In the genomic region with DNA sequence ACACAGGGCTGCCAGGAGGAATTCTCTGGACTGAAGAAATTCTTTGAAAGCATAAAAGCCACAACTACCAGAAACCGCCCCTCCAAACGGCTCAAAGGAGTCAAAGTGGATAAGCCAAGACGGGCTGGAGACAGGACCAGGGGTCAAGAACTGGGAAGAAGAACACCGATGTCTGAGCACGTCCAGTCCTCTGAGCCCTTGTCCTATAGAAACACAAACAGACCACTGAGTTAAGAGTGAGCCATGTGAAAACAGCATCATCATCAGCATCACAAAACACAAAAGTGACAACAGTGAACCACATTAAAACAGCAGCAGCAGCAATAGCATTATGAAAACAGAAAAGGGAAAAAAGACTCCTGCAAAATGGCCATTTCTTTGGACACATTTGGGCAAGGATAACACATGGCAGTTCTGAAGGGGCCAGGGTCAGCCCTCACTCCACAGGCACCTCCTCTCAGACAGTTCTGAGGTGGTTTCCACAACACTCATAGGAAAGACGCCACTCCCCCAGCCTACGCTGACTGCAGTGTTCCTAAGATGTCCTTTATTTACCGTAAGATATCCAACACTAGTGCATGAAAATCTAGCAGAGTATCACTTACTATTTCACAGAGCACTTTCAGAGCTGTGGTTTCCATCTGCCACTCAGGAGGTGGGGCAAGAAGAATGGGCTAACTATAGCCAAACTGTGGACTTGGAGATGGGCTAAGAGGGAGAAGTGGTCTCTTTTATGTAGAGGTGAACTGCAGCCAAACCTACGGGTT, we compare ENCODE assay signal across 1 cellular context.
TF ChIP-seq lines count a peak whose summit lies in the region.

No MANE protein-coding gene starts in this region.

TF ChIP-seq in GM12878, 131 proteins besides CTCF, POLR2A, EP300 and RAD21:
- TF ChIP-seq, protein P1, sequence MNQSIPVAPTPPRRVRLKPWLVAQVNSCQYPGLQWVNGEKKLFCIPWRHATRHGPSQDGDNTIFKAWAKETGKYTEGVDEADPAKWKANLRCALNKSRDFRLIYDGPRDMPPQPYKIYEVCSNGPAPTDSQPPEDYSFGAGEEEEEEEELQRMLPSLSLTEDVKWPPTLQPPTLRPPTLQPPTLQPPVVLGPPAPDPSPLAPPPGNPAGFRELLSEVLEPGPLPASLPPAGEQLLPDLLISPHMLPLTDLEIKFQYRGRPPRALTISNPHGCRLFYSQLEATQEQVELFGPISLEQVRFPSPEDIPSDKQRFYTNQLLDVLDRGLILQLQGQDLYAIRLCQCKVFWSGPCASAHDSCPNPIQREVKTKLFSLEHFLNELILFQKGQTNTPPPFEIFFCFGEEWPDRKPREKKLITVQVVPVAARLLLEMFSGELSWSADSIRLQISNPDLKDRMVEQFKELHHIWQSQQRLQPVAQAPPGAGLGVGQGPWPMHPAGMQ (IDR thresholded peaks at IDR 0.05; ENCODE audit: borderline replicate concordance), result no peak
- TF ChIP-seq, protein P2, sequence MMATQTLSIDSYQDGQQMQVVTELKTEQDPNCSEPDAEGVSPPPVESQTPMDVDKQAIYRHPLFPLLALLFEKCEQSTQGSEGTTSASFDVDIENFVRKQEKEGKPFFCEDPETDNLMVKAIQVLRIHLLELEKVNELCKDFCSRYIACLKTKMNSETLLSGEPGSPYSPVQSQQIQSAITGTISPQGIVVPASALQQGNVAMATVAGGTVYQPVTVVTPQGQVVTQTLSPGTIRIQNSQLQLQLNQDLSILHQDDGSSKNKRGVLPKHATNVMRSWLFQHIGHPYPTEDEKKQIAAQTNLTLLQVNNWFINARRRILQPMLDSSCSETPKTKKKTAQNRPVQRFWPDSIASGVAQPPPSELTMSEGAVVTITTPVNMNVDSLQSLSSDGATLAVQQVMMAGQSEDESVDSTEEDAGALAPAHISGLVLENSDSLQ (IDR thresholded peaks at IDR 0.05), result peak; percentile 80
- TF ChIP-seq, protein P3, sequence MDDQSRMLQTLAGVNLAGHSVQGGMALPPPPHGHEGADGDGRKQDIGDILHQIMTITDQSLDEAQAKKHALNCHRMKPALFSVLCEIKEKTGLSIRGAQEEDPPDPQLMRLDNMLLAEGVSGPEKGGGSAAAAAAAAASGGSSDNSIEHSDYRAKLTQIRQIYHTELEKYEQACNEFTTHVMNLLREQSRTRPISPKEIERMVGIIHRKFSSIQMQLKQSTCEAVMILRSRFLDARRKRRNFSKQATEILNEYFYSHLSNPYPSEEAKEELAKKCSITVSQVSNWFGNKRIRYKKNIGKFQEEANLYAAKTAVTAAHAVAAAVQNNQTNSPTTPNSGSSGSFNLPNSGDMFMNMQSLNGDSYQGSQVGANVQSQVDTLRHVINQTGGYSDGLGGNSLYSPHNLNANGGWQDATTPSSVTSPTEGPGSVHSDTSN (IDR thresholded peaks at IDR 0.05; ENCODE audit: insufficient replicate concordance, low read depth, low read length), result peak; percentile 69
